ENCODE assay signal across 8 cellular contexts in the genomic region with DNA sequence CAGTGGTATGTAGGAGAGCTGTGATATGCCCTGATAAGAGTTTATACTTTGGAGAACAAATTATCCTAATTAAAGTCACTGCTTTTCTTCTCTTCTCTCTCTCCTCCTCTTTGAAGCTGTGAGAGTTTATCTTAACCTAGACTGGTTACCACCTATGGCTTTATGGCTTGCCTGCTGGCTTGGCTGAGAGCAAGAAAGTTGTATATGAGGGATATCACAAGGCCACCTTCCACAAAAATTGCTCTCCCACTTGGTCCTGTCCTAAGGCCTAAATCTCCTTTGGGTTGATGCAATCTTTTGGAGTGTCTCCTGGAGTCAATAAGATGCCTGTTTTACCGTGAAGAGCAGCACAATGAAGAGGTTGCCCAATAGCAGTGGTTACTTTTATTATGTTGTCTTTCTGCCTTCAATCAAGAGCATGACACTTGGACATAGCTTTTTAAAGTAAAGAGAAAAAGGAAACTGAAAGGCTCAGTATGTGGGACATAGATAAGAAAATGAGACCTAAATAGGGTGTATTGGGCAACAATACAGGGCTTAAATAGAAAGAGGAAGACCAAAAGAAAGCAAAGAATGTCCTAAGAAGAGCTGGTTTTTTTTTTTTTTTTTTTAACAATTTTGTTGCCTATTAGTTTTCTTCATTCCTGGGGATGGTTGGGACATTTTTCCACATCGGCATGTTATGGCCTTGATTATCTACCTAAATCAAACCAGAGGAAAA. TPM values are rescaled to one million over a fixed set of nuclear protein-coding genes. Genes with fewer than 3 reads are reported as not detected.
A peak's percentile ranks its signal among the peaks of the same experiment; 100 is the strongest.
DNase-seq lines count a peak whose midpoint lies in the region; ATAC-seq and TF ChIP-seq lines count a peak whose summit lies in the region.

No MANE protein-coding gene starts in this region.

- H3K79me2 ChIP-seq in GM23248 (ENCODE audit: insufficient read depth), result no peaks in the 10 kb centered on the region

- peak; percentile 50 for ATAC-seq in GM18520 (IDR thresholded peaks at IDR 0.05; ENCODE audit: unreplicated experiment)
- ATAC-seq in HG03060 (IDR thresholded peaks at IDR 0.05; ENCODE audit: low read depth, unreplicated experiment), result peak; percentile 78
- no peak for ATAC-seq in activated CD8-positive, alpha-beta T cell treated with anti-CD3 and anti-CD28 coated beads for 36 hours

- CTCF ChIA-PET in activated CD8-positive, alpha-beta T cell treated with anti-CD3 and anti-CD28 coated beads for 36 hours (lab: Charles Lee), result no interaction called here

- H3K9me2 ChIP-seq in GM23248 (ENCODE audit: insufficient read depth), result no peaks in the 10 kb centered on the region; the same call in 1 of the 2 replicates

- H3K4me3 ChIP-seq in neuronal stem cell (ENCODE audit: low read length in 2 of 2) (no peak overlapping the region), GM23248 (no peak overlapping the region)

- H2BK12ac ChIP-seq in neuronal stem cell (ENCODE audit: low read length), result no peak overlapping the region

- no peak overlapping the region for H3K4me3 Mint-ChIP-seq in activated CD8-positive, alpha-beta T cell treated with anti-CD3 and anti-CD28 coated beads for 36 hours

- WGBS in neuronal stem cell (ENCODE audit: extremely low coverage in 2 of 2, insufficient read length in 2 of 2, insufficient replicate concordance in 1 of 2), 2 donors, result no CpG with 5 or more reads among the region's 2 CpGs
- 31 to 32% methylated on average over 2 of the region's 2 CpGs for WGBS in GM23248 (ENCODE audit: low coverage in 1 of 2, low lambda C conversion rate in 2 of 2, missing lambda C conversion rate in 2 of 2), 2 experiments

- H3K27ac ChIP-seq in neuronal stem cell (replicated peaks; ENCODE audit: low read length) (peak overlapping the region; percentile 89), GM23248 (no peak overlapping the region)

- H3K79me1 ChIP-seq in neuronal stem cell (ENCODE audit: low read depth, low read length), result no peaks in the 10 kb centered on the region

- no peak overlapping the region for H2BK120ac ChIP-seq in neuronal stem cell (ENCODE audit: low read depth, low read length)

- H4K91ac ChIP-seq in neuronal stem cell (ENCODE audit: low read depth, low read length, poor library complexity), result no peak overlapping the region

- no peak overlapping the region for H3K14ac ChIP-seq in neuronal stem cell (ENCODE audit: low read length)

- no peaks in the 10 kb centered on the region for H3K36me3 Mint-ChIP-seq in activated CD8-positive, alpha-beta T cell treated with anti-CD3 and anti-CD28 coated beads for 36 hours (ENCODE audit: low read depth)

- peaks cover 0 to 10% of the 10 kb centered on the region in 2 donors for H3K4me1 ChIP-seq in neuronal stem cell (ENCODE audit: control insufficient read depth in 2 of 2, insufficient read depth in 1 of 2, low read depth in 1 of 2, low read length in 2 of 2)
- H3K4me1 ChIP-seq in GM23248 (ENCODE audit: insufficient read depth), result no peaks in the 10 kb centered on the region

- peaks cover 0 to 13% (median 0%) of the 10 kb centered on the region in 3 experiments for H3K27me3 ChIP-seq in neuronal stem cell (ENCODE audit: control insufficient read depth in 3 of 3, insufficient read depth in 3 of 3, low read depth in 1 of 3, low read length in 3 of 3)
- H3K27me3 ChIP-seq in GM23248 (replicated peaks; ENCODE audit: insufficient read depth), result peaks cover 2% of the 10 kb centered on the region; the same call in 1 of the 2 replicates

- H2AFZ ChIP-seq in neuronal stem cell (ENCODE audit: low read length) (no peak overlapping the region), GM23248 (no peak overlapping the region)

- no peak overlapping the region for H3K27ac Mint-ChIP-seq in activated CD8-positive, alpha-beta T cell treated with anti-CD3 and anti-CD28 coated beads for 36 hours

- no peak overlapping the region for H3K4me2 ChIP-seq in neuronal stem cell (ENCODE audit: insufficient read depth, low read length, poor library complexity, severe bottlenecking)
- H3K4me2 ChIP-seq in GM23248 (ENCODE audit: unreplicated experiment), result no peak overlapping the region

- no peaks in the 10 kb centered on the region for H4K20me1 ChIP-seq in GM23248 (ENCODE audit: insufficient read depth)

- H3K4ac ChIP-seq in neuronal stem cell (ENCODE audit: low read length), result no peak overlapping the region

- POLR2A ChIA-PET in activated CD8-positive, alpha-beta T cell treated with anti-CD3 and anti-CD28 coated beads for 36 hours (lab: Charles Lee), result no interaction called here

- no peak overlapping the region for H4K8ac ChIP-seq in neuronal stem cell (ENCODE audit: low read depth, low read length)

- no peak for TF ChIP-seq CTCF in activated CD8-positive, alpha-beta T cell treated with anti-CD3 and anti-CD28 coated beads for 36 hours (IDR thresholded peaks at IDR 0.05)

- DNase-seq in amniotic epithelial cell (ENCODE audit: low read depth) (peak; percentile 72), neuronal stem cell (ENCODE audit: low spot score) (peak; percentile 33), GM23248 (no peak), HCEC 1CT (no peak)
- no peak for DNase-seq in activated CD8-positive, alpha-beta T cell treated with anti-CD3 and anti-CD28 coated beads for 36 hours
- DNase-seq in activated T-cell treated with anti-CD3 and anti-CD28 coated beads, Interleukin-2, amount 50 U/mL, for 48 hours, result no peak

- H3K9ac ChIP-seq in neuronal stem cell (ENCODE audit: low read depth, low read length, poor library complexity) (no peak overlapping the region), GM23248 (no peak overlapping the region)

- no peaks in the 10 kb centered on the region for H3K9me3 Mint-ChIP-seq in activated CD8-positive, alpha-beta T cell treated with anti-CD3 and anti-CD28 coated beads for 36 hours

- H2BK5ac ChIP-seq in neuronal stem cell (ENCODE audit: low read length), result no peak overlapping the region

- no peaks in the 10 kb centered on the region for H3K4me1 Mint-ChIP-seq in activated CD8-positive, alpha-beta T cell treated with anti-CD3 and anti-CD28 coated beads for 36 hours (ENCODE audit: low read depth)

- no peak overlapping the region for H2AK5ac ChIP-seq in neuronal stem cell (ENCODE audit: low read depth, low read length)

- in situ Hi-C loops in GM23248 (cut with MboI), result no loop called here

- no peak overlapping the region for H3K18ac ChIP-seq in neuronal stem cell (ENCODE audit: low read length)

- H3K23ac ChIP-seq in neuronal stem cell (ENCODE audit: low read depth, low read length, poor library complexity), result no peak overlapping the region

- no peak overlapping the region for H2BK15ac ChIP-seq in neuronal stem cell (ENCODE audit: low read length)

- H3K9me3 ChIP-seq in neuronal stem cell (replicated peaks in 1 of 2; ENCODE audit: control insufficient read depth in 2 of 2, insufficient read depth in 1 of 2, low read depth in 1 of 2, low read length in 2 of 2) (no peaks in the 10 kb centered on the region), GM23248 (ENCODE audit: low read depth) (no peaks in the 10 kb centered on the region)

- H3K36me3 ChIP-seq in neuronal stem cell (replicated peaks in 1 of 2; ENCODE audit: control insufficient read depth in 2 of 2, insufficient read depth in 2 of 2, low read length in 2 of 2) (no peaks in the 10 kb centered on the region), GM23248 (ENCODE audit: low read depth) (no peaks in the 10 kb centered on the region)

- intact Hi-C loops in activated CD8-positive, alpha-beta T cell treated with anti-CD3 and anti-CD28 coated beads for 36 hours (cut with micrococcal nuclease), result no loop called here

- peaks cover 18% of the 10 kb centered on the region for H3K27me3 Mint-ChIP-seq in activated CD8-positive, alpha-beta T cell treated with anti-CD3 and anti-CD28 coated beads for 36 hours

- H3F3A ChIP-seq in GM23248 (ENCODE audit: insufficient read depth), result no peaks in the 10 kb centered on the region

RNA-seq across cellular contexts. Expression of a gene that starts 9.2 kb away (rescaled TPM):
- 5.6 TPM for polyA plus RNA-seq in neuronal stem cell (2013, experiment 1 of 2)
- 5.0 TPM for polyA plus RNA-seq in neuronal stem cell (2013, experiment 2 of 2)
- total RNA-seq in activated CD8-positive, alpha-beta T cell treated with anti-CD3 and anti-CD28 coated beads for 36 hours, result under 1 TPM; 0.09 to 0.45 TPM
- total RNA-seq in GM23248 (2014; rRNA removed; shearing (Covaris generic)), result not detected in 2 replicates
- 0.05 TPM in 1 of 2 replicates, not detected in the other for polyA plus RNA-seq in GM23248 (2016; fragmentation: Nextera tagmentation; extraction: Ambion mirVana)

Comparison
In these comparisons a context has a peak if more than half of its experiments do, and no peak if none do; other contexts are left out.
1. DNase-seq: peak in amniotic epithelial cell (single experiment) and neuronal stem cell (single experiment); none in activated CD8-positive, alpha-beta T cell treated with anti-CD3 and anti-CD28 coated beads for 36 hours (single experiment), activated T-cell treated with anti-CD3 and anti-CD28 coated beads, Interleukin-2, amount 50 U/mL, for 48 hours (0 of 2), GM23248 (single experiment) and HCEC 1CT (single experiment).